ENCODE assay signal across 2 cellular contexts in genomic region chr20:32622585-32623468, GRCh38.
TF ChIP-seq lines count a peak whose summit lies in the region.

No MANE protein-coding gene starts in this region.

TF ChIP-seq in A549, 52 proteins besides CTCF, POLR2A, EP300 and RAD21:
- TF ChIP-seq ZFP36 (IDR thresholded peaks at IDR 0.05; ENCODE audit: borderline replicate concordance, partially characterized antibody) (no peak), CBX2 (IDR thresholded peaks at IDR 0.05; ENCODE audit: borderline replicate concordance, low read depth) (no peak), TP53 (CRISPR knock-in tag; IDR thresholded peaks at IDR 0.05) (no peak), CEBPB (IDR thresholded peaks at IDR 0.05) (no peak), SREBF2 (IDR thresholded peaks at IDR 0.05) (no peak), SMC3 (IDR thresholded peaks at IDR 0.05) (no peak), FOSL2 (IDR thresholded peaks at IDR 0.05) (no peak), FOSL2 (CRISPR knock-in tag; IDR thresholded peaks at IDR 0.05) (no peak), HEYL (CRISPR knock-in tag; IDR thresholded peaks at IDR 0.05) (no peak), HOXA7 (CRISPR knock-in tag; IDR thresholded peaks at IDR 0.05) (no peak), RCOR1 (IDR thresholded peaks at IDR 0.05; ENCODE audit: low read depth, low read length) (no peak)

TF ChIP-seq in GM23338, 12 proteins besides CTCF, POLR2A, EP300 and RAD21:
- TF ChIP-seq REST (IDR thresholded peaks at IDR 0.05; ENCODE audit: unreplicated experiment) (no peak), ETS1 (IDR thresholded peaks at IDR 0.05) (no peak), JUNB (IDR thresholded peaks at IDR 0.05; ENCODE audit: unreplicated experiment) (no peak), ZNF114 (CRISPR knock-in tag; IDR thresholded peaks at IDR 0.05) (no peak), NANOG (IDR thresholded peaks at IDR 0.05; ENCODE audit: borderline replicate concordance) (no peak), POLR2AphosphoS5 (IDR thresholded peaks at IDR 0.05; ENCODE audit: low read depth) (no peak), ZNF462 (CRISPR knock-in tag; IDR thresholded peaks at IDR 0.05) (no peak), ZNF331 (CRISPR knock-in tag; IDR thresholded peaks at IDR 0.05; ENCODE audit: low read depth) (no peak), EZH2phosphoT487 (IDR thresholded peaks at IDR 0.05; ENCODE audit: unreplicated experiment) (no peak), EZH2 (IDR thresholded peaks at IDR 0.05; ENCODE audit: low read depth, unreplicated experiment) (no peak), STAT1 (IDR thresholded peaks at IDR 0.05; ENCODE audit: unreplicated experiment) (no peak), CREB1 (CRISPR knock-in tag; IDR thresholded peaks at IDR 0.05; ENCODE audit: low read depth) (no peak)
